8 cellular contexts compared by ENCODE assay signal in the genomic region with DNA sequence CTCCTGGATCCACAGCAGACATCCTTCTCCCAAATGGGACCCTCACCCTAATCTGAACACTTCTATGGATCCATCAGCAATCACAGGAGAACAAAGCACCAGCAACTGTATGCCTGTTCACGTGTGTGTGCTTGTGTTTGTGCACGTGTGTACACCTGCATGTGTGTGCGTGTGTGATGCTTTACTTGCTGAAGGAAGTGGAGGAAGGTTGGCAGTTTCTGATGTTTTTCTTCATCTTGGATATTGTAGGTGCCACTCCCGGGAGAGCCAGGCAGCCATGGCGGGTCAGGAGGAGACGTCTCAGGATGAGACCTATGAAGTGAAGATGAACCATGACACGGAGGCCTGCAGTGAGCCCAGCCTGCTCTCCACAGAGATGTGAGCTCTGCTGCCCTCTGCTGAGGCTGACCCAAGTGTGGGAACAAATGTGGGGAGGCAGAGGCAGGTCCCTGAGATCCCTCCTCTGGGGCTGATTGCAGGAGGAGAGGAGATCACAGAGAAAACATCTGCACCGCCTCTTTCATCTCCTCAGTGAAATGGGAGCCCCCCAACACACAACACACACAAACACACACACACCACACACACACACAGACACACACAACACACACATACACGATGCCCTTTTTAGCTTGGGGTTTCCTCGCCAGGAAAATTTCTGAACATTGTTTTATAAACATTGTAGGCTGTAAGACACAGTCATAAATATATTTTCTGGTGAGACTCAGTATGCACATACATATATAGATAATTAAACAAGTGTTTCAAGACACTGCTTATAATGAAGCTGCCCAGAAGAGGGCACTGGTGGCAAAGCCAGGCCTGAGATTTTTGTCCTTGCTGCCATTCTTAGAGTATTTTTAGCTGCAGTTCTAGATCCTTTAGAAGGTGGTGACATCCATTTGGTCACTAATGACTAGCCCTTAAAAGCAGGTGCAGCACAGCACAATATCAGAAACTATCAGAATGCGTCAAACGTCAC.
DNase-seq lines count a peak whose midpoint lies in the region; ATAC-seq and TF ChIP-seq lines count a peak whose summit lies in the region.

No MANE protein-coding gene starts in this region.

- peak; percentile 22 for DNase-seq in NCI-H1436 (lab: John Stamatoyannopoulos, UW)
- DNase-seq in NCI-H1436 treated with DMSO at 0.1 percent for 48 hours (lab: John Stamatoyannopoulos, UW): no peak
- DNase-seq in T-helper 17 cell: peak in 1 of 3 donors; percentile 21
- no peak for DNase-seq in colonic mucosa
- no peak for DNase-seq in memory B cell (ENCODE audit: low spot score in 2 of 2)
- no peak for DNase-seq in omental fat pad (ENCODE audit: low spot score)

- ATAC-seq in T-helper 17 cell (peak; percentile 70), memory B cell (ENCODE audit: low read depth) (peak; percentile 41), omental fat pad (ENCODE audit: low FRiP score) (no peak), GM19395 (IDR thresholded peaks at IDR 0.05; ENCODE audit: unreplicated experiment) (no peak)

- H3K4me1 Mint-ChIP-seq in T-helper 17 cell (peaks cover 10% of the 10 kb centered on the region), memory B cell (peaks cover 2% of the 10 kb centered on the region)

- no peaks in the 10 kb centered on the region for H3K4me1 ChIP-seq in colonic mucosa

- no peak overlapping the region for H3K4me3 ChIP-seq in colonic mucosa

- H3K36me3 ChIP-seq in colonic mucosa: no peaks in the 10 kb centered on the region

- no peak overlapping the region for H3K9ac ChIP-seq in colonic mucosa (ENCODE audit: low read depth in 2 of 2, low read length in 2 of 2)

- H3K36me3 Mint-ChIP-seq in T-helper 17 cell (ENCODE audit: low read depth) (no peaks in the 10 kb centered on the region), memory B cell (no peaks in the 10 kb centered on the region)

- TF ChIP-seq CTCF in LNCAP (IDR thresholded peaks at IDR 0.05): peak; percentile 74
- TF ChIP-seq CTCF in colonic mucosa (IDR thresholded peaks at IDR 0.05): peak; percentile 27
- TF ChIP-seq CTCF in omental fat pad (IDR thresholded peaks at IDR 0.05): no peak

- H3K27ac Mint-ChIP-seq in T-helper 17 cell (peak overlapping the region; percentile 37), memory B cell (peak overlapping the region; percentile 83)

- H3K27ac ChIP-seq in colonic mucosa: no peak overlapping the region

- H3K9me3 ChIP-seq in T-helper 17 cell (ENCODE audit: control insufficient read depth, low read length, poor library complexity, severe bottlenecking) (no peaks in the 10 kb centered on the region), colonic mucosa (no peaks in the 10 kb centered on the region)

- intact Hi-C loops in colonic mucosa (cut with DNase I): loop anchor here (10.0 kb wide), 1 partner anchor 102 kb away; no protein-coding TSS in a partner anchor

- peaks cover 2% of the 10 kb centered on the region for H3K9me3 Mint-ChIP-seq in memory B cell

- H3K27me3 ChIP-seq in colonic mucosa: no peaks in the 10 kb centered on the region

- H3K27me3 Mint-ChIP-seq in T-helper 17 cell: no peaks in the 10 kb centered on the region
- peaks cover 3% of the 10 kb centered on the region for H3K27me3 Mint-ChIP-seq in memory B cell

- H3K4me3 Mint-ChIP-seq in T-helper 17 cell: peak overlapping the region; percentile 10
- no peak overlapping the region for H3K4me3 Mint-ChIP-seq in memory B cell

Comparison
In these comparisons a context has a peak if more than half of its experiments do, and no peak if none do; other contexts are left out.
1. CTCF ChIP-seq: peak in LNCAP (single experiment) and colonic mucosa (single experiment); none in omental fat pad (0 of 3).
2. ATAC-seq: peak in T-helper 17 cell (single experiment) and memory B cell (single experiment); none in omental fat pad (single experiment) and GM19395 (single experiment).